In genomic region chr22:36913431-36914382, GRCh38 we compare ENCODE assay signal across 1 cellular context.
TF ChIP-seq lines count a peak whose summit lies in the region.

Gene CSF2RB, plus strand, starts transcription at chr22:36913628. Its CDS starts 8,580 bp downstream, at chr22:36922208.

TF ChIP-seq in H1, 55 proteins besides CTCF, POLR2A, EP300 and RAD21 (continued from another document):
- TF ChIP-seq GTF2F1 (IDR thresholded peaks at IDR 0.05; ENCODE audit: borderline replicate concordance, low read depth, low read length) (no peak), SAP30 (IDR thresholded peaks at IDR 0.05; ENCODE audit: insufficient read depth, insufficient replicate concordance, low read length) (no peak), CTBP2 (IDR thresholded peaks at IDR 0.05; ENCODE audit: borderline replicate concordance, insufficient read depth, insufficient read length, low read length) (no peak), TBP (IDR thresholded peaks at IDR 0.05; ENCODE audit: low read depth, low read length) (no peak), TEAD4 (IDR thresholded peaks at IDR 0.05; ENCODE audit: low read depth, low read length) (no peak), SIN3A (conservative IDR thresholded peaks at IDR 0.05 in 1 of 2, IDR thresholded peaks at IDR 0.05 in 1 of 2; ENCODE audit: low read depth in 1 of 2, low read length in 2 of 2) (no peak), TCF12 (IDR thresholded peaks at IDR 0.05; ENCODE audit: low read depth, low read length) (no peak), FOSL1 (IDR thresholded peaks at IDR 0.05; ENCODE audit: insufficient read depth, low read depth, low read length) (no peak), NANOG (IDR thresholded peaks at IDR 0.05; ENCODE audit: insufficient read depth, low read depth, low read length, poor library complexity, severe bottlenecking) (no peak), SUZ12 (IDR thresholded peaks at IDR 0.05; ENCODE audit: low read length) (no peak), E2F6 (IDR thresholded peaks at IDR 0.05) (no peak), CREB1 (IDR thresholded peaks at IDR 0.05) (no peak), GABPA (IDR thresholded peaks at IDR 0.05; ENCODE audit: borderline replicate concordance, insufficient read depth, low read length) (no peak), ZNF274 (IDR thresholded peaks at IDR 0.05; ENCODE audit: borderline replicate concordance, extremely low read depth, low read length) (no peak)
